5 cellular contexts compared by ENCODE assay signal in genomic region chr7:106781828-106782544, GRCh38.
"Had no signal": no experiment of that assay in that cellular context is flagged by ENCODE, and none has a peak within 500 bp of the region (broad histone marks: within the 10 kb centered on the region; RNA-seq: fewer than 3 reads in every experiment).

No MANE protein-coding gene starts in this region.

- H3K9me3 Mint-ChIP-seq: GM23338, H9, IgD-negative memory B cell had no signal

- H3K4me3 Mint-ChIP-seq: GM23338, H9, IgD-negative memory B cell had no signal

- DNase-seq: H9, HCEC 1CT, KG1 had no signal

- ATAC-seq: GM23338 had no signal

- H3K27me3 Mint-ChIP-seq: IgD-negative memory B cell had no signal

- H3K4me3 ChIP-seq: GM23338 had no signal

- H3K4me2 ChIP-seq: GM23338 had no signal

- H3K27ac Mint-ChIP-seq: GM23338, H9, IgD-negative memory B cell had no signal
